In the genomic region with DNA sequence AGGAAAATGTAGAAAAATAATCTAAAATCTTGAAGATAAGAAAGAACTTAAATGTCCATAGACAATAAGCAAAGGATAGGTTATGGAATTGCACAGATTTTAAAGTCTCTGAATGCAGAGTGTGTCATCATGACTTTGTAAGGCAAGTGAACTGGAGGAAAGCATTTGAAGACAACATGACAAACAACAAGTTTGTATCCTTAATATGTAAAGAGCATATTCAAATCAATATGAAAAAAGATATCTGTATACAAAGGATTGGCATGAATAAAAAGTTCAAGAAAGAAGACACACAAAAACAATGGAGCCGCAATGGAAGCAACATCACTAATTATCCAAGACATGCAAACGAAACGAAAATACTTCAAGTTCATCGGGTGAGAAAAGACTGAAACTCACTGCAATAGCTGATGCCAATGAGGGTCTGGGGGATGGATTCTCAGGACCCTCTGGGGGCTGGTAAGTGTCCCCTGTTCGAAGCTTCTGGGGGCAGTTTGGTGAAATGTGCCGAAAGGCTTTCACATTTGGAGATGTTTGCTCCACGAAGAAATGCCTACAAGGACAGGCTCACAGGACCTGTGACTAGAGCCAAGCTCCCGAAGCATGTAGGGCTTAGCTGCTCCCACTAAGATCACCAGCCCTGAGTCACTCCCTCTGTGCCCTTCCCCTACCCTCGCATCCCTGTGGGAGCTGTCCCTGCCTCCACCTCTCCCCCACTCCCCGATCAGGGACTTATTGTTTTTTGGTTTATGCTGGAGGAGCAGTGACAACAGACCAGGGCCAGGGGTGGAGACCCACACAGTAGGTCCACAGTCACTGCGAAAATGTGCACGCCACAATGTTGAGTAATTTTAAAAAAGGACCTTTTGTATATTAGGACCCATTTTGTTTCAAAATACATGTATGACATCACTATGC, we compare ENCODE assay signal across 25 cellular contexts.
A peak's percentile ranks its signal among the peaks of the same experiment; 100 is the strongest.
DNase-seq lines count a peak whose midpoint lies in the region; ATAC-seq, FAIRE-seq and TF ChIP-seq lines count a peak whose summit lies in the region.
"Had no signal": no experiment of that assay in that cellular context is flagged by ENCODE, and none has a peak within 500 bp of the region (broad histone marks: within the 10 kb centered on the region; RNA-seq: fewer than 3 reads in every experiment).

No MANE protein-coding gene starts in this region.

- no peak overlapping the region for H3K27ac ChIP-seq in BLaER1
- no peak overlapping the region for H3K27ac ChIP-seq in K562 (ENCODE audit: extremely low read depth, low read depth, low read length)
- H3K27ac ChIP-seq in neuronal stem cell (replicated peaks; ENCODE audit: low read length) = no peak overlapping the region
- H3K27ac ChIP-seq in testis = peak overlapping the region in 1 of 2 donors; percentile 39
- H3K27ac ChIP-seq in left lung = no peak overlapping the region

- no peak overlapping the region for H2BK5ac ChIP-seq in neuronal stem cell (ENCODE audit: low read length)

- H3K9me3 ChIP-seq in BLaER1 = no peaks in the 10 kb centered on the region
- no peaks in the 10 kb centered on the region for H3K9me3 ChIP-seq in K562 (replicated peaks; ENCODE audit: control insufficient read depth, insufficient read depth, low read depth, low read length)
- peaks cover 0 to 11% of the 10 kb centered on the region in 2 donors for H3K9me3 ChIP-seq in neuronal stem cell (replicated peaks in 1 of 2; ENCODE audit: control insufficient read depth in 2 of 2, insufficient read depth in 1 of 2, low read depth in 1 of 2, low read length in 2 of 2)
- no peaks in the 10 kb centered on the region for H3K9me3 ChIP-seq in testis
- H3K9me3 ChIP-seq in MG63 = no peaks in the 10 kb centered on the region
- no peaks in the 10 kb centered on the region for H3K9me3 ChIP-seq in left lung
- H3K9me3 ChIP-seq: SK-N-SH had no signal

- H3K4me2 ChIP-seq in BLaER1 (peak overlapping the region; percentile 77; the same call in 1 of the 2 replicates), K562 (ENCODE audit: insufficient read depth, low read length) (no peak overlapping the region), neuronal stem cell (ENCODE audit: insufficient read depth, low read length, poor library complexity, severe bottlenecking) (no peak overlapping the region)
- H3K4me2 ChIP-seq: SK-N-SH had no signal

- no TSS peak for BruUV-seq in K562 (replicated peaks; lab: Mats Ljungman, UMichigan)

- H2BK12ac ChIP-seq in neuronal stem cell (ENCODE audit: low read length) = no peak overlapping the region

- no peak for TF ChIP-seq EP300 in K562 (IDR thresholded peaks at IDR 0.05; ENCODE audit: low read length)

- no peak for TF ChIP-seq CTCF in K562 (IDR thresholded peaks at IDR 0.05 in 2 of 3, conservative IDR thresholded peaks at IDR 0.05 in 1 of 3; ENCODE audit: insufficient read depth in 2 of 3, low read depth in 1 of 3, low read length in 3 of 3)
- TF ChIP-seq CTCF in testis (IDR thresholded peaks at IDR 0.05) = no peak
- no peak for TF ChIP-seq CTCF in left lung (IDR thresholded peaks at IDR 0.05)

- DNase-seq in K562 (ENCODE audit: extremely low read depth in 1 of 4, low spot score in 3 of 4) (no peak), neuronal stem cell (ENCODE audit: low spot score) (no peak), testis (peak; percentile 35), MG63 (no peak), left lung (no peak)
- DNase-seq: CD8-positive, alpha-beta memory T cell; DMS 273 treated with DMSO at 0.1 percent for 48 hours; DMS79; EL; GDM1; GOT3; KBM-7; MM.1S; NCI-H2029; NCI-H446 treated with DMSO at 0.1 percent for 48 hours; NCI-H526; NCI-H82; NK-92 treated with Interleukin-12 subunit alpha and Interleukin-12 subunit beta, amount 100 ng/mL, for 24 hours; PC-3; SK-N-SH had no signal

- no peaks in the 10 kb centered on the region for H3K9me1 ChIP-seq in K562 (ENCODE audit: control insufficient read depth, insufficient read depth, low read length)

- no peak for ATAC-seq in K562
- no peak for ATAC-seq in HG02610 (IDR thresholded peaks at IDR 0.05; ENCODE audit: unreplicated experiment)
- no peak for ATAC-seq in left lung
- ATAC-seq: GM12878, HCT116, PC-3 had no signal

- H3K27me3 ChIP-seq in BLaER1 (no peaks in the 10 kb centered on the region), K562 (ENCODE audit: control insufficient read depth in 2 of 2, insufficient read depth in 2 of 2, low read length in 2 of 2) (peaks cover 0 to 4% of the 10 kb centered on the region in 2 experiments; a peak in 2 of 5 replicates), neuronal stem cell (ENCODE audit: control insufficient read depth in 3 of 3, insufficient read depth in 3 of 3, low read depth in 1 of 3, low read length in 3 of 3) (peaks cover 0 to 4% (median 0%) of the 10 kb centered on the region in 3 experiments), testis (no peaks in the 10 kb centered on the region), MG63 (peaks cover 12% of the 10 kb centered on the region), left lung (peaks cover 0 to 22% of the 10 kb centered on the region in 2 donors)

- POLR2A ChIA-PET in K562 (lab: Yijun Ruan, JAX) = interaction anchor here (0.6 to 1.1 kb wide), 2 partner anchors 11 to 559 kb away, joined by 3 to 6 read pairs; no protein-coding TSS in a partner anchor

- no peak overlapping the region for H3K23ac ChIP-seq in neuronal stem cell (ENCODE audit: low read depth, low read length, poor library complexity)

- H2BK120ac ChIP-seq in neuronal stem cell (ENCODE audit: low read depth, low read length) = no peak overlapping the region

- H3K9ac ChIP-seq in BLaER1 (no peak overlapping the region), K562 (ENCODE audit: insufficient read depth in 1 of 2, low read depth in 2 of 2, low read length in 2 of 2) (no peak overlapping the region; a peak in 1 of 4 replicates), neuronal stem cell (ENCODE audit: low read depth, low read length, poor library complexity) (no peak overlapping the region)
- H3K9ac ChIP-seq: SK-N-SH had no signal

- no peaks in the 10 kb centered on the region for H4K20me1 ChIP-seq in BLaER1
- H4K20me1 ChIP-seq in K562 (replicated peaks; ENCODE audit: control insufficient read depth, insufficient read depth, low read length) = no peaks in the 10 kb centered on the region

- no peak overlapping the region for H3K4me3 ChIP-seq in BLaER1
- H3K4me3 ChIP-seq in K562 = no peak overlapping the region
- H3K4me3 ChIP-seq in neuronal stem cell (ENCODE audit: low read length in 2 of 2) = no peak overlapping the region
- no peak overlapping the region for H3K4me3 ChIP-seq in testis
- H3K4me3 ChIP-seq in MG63 = no peak overlapping the region
- H3K4me3 ChIP-seq in left lung = no peak overlapping the region
- H3K4me3 ChIP-seq: GM12878 had no signal

- CTCF ChIA-PET in K562 (lab: Yijun Ruan, JAX; ENCODE audit: low intra/inter-chr PET ratio) = no interaction called here

- no peaks in the 10 kb centered on the region for H3K36me3 ChIP-seq in BLaER1
- no peaks in the 10 kb centered on the region for H3K36me3 ChIP-seq in K562 (ENCODE audit: control insufficient read depth, insufficient read depth, low read length)
- H3K36me3 ChIP-seq in neuronal stem cell (replicated peaks in 1 of 2; ENCODE audit: control insufficient read depth in 2 of 2, insufficient read depth in 2 of 2, low read length in 2 of 2) = no peaks in the 10 kb centered on the region
- no peaks in the 10 kb centered on the region for H3K36me3 ChIP-seq in testis (ENCODE audit: low read depth, missing control alignments)
- no peaks in the 10 kb centered on the region for H3K36me3 ChIP-seq in MG63
- H3K36me3 ChIP-seq in left lung = no peaks in the 10 kb centered on the region

- no peak overlapping the region for H3K18ac ChIP-seq in neuronal stem cell (ENCODE audit: low read length)

- H3K4me1 ChIP-seq in BLaER1 = peaks cover 30% of the 10 kb centered on the region
- H3K4me1 ChIP-seq in K562 (replicated peaks in 1 of 2; ENCODE audit: control insufficient read depth in 2 of 2, insufficient read depth in 2 of 2, low read length in 2 of 2) = peaks cover 28 to 38% of the 10 kb centered on the region in 2 experiments
- H3K4me1 ChIP-seq in neuronal stem cell (ENCODE audit: control insufficient read depth in 2 of 2, insufficient read depth in 1 of 2, low read depth in 1 of 2, low read length in 2 of 2) = peaks cover 3 to 29% of the 10 kb centered on the region in 2 donors
- peaks cover 27% of the 10 kb centered on the region for H3K4me1 ChIP-seq in testis
- no peaks in the 10 kb centered on the region for H3K4me1 ChIP-seq in left lung

- no peak overlapping the region for H3K14ac ChIP-seq in neuronal stem cell (ENCODE audit: low read length)

- no peak for TF ChIP-seq POLR2A in K562 (conservative IDR thresholded peaks at IDR 0.05)
- TF ChIP-seq POLR2A in testis (IDR thresholded peaks at IDR 0.05) = no peak

- H2AK5ac ChIP-seq in neuronal stem cell (ENCODE audit: low read depth, low read length) = peak overlapping the region; percentile 92

- H3K4ac ChIP-seq in neuronal stem cell (ENCODE audit: low read length) = no peak overlapping the region

- H3K79me1 ChIP-seq in neuronal stem cell (ENCODE audit: low read depth, low read length) = no peaks in the 10 kb centered on the region

- no peak overlapping the region for H4K91ac ChIP-seq in neuronal stem cell (ENCODE audit: low read depth, low read length, poor library complexity)

- WGBS in K562 (ENCODE audit: insufficient coverage, low coverage, missing lambda C conversion rate) = 74% methylated on average over 12 of the region's 12 CpGs
- WGBS in neuronal stem cell (ENCODE audit: extremely low coverage in 2 of 2, insufficient read length in 2 of 2, insufficient replicate concordance in 1 of 2), 2 donors = no CpG with 5 or more reads among the region's 12 CpGs
- WGBS in testis, 2 donors = 79 to 85% methylated on average over 12 of the region's 12 CpGs

- FAIRE-seq in K562 (lab: Jason Lieb, UNC) = peak; percentile 32
- FAIRE-seq: GM12878, HTR-8/SVneo had no signal

- in situ Hi-C loops in K562 (cut with MboI) = no loop called here

- intact Hi-C loops in K562 (cut with micrococcal nuclease) = no loop called here
- intact Hi-C loops in testis (cut with DNase I; ENCODE audit: low total_unique reads) = no loop called here
- intact Hi-C loops in left lung (cut with DNase I) = no loop called here

- no peak overlapping the region for H4K8ac ChIP-seq in neuronal stem cell (ENCODE audit: low read depth, low read length)

- H3K79me2 ChIP-seq in K562 (ENCODE audit: control insufficient read depth, insufficient read depth, low read length) = no peaks in the 10 kb centered on the region

- H2AFZ ChIP-seq in K562 (ENCODE audit: low read depth, low read length) = no peak overlapping the region
- no peak overlapping the region for H2AFZ ChIP-seq in neuronal stem cell (ENCODE audit: low read length)

- TF ChIP-seq RAD21 in K562 (CRISPR knock-in tag; conservative IDR thresholded peaks at IDR 0.05 in 1 of 2, IDR thresholded peaks at IDR 0.05 in 1 of 2) = no peak

- H2BK15ac ChIP-seq in neuronal stem cell (ENCODE audit: low read length) = no peak overlapping the region

TF ChIP-seq in K562, 482 proteins besides CTCF, POLR2A, EP300 and RAD21 (continues in another document):
- TF ChIP-seq ZNF311 (CRISPR knock-in tag; IDR thresholded peaks at IDR 0.05) (no peak), HMGN3 (IDR thresholded peaks at IDR 0.05; ENCODE audit: borderline replicate concordance, extremely low read depth, insufficient read length, low read depth, low read length) (no peak), CCAR2 (IDR thresholded peaks at IDR 0.05; ENCODE audit: low read depth, low read length) (no peak), SMARCA5 (IDR thresholded peaks at IDR 0.05) (peak; percentile 80), DACH1 (IDR thresholded peaks at IDR 0.05; ENCODE audit: partially characterized antibody) (no peak)
